ENCODE assay signal across 1 cellular context in genomic region chr7:24907311-24907886, GRCh38.
TF ChIP-seq lines count a peak whose summit lies in the region.

No MANE protein-coding gene starts in this region.

TF ChIP-seq in GM12878, 131 proteins besides CTCF, POLR2A, EP300 and RAD21 (continued from another document):
- TF ChIP-seq ZBTB4 (CRISPR knock-in tag; IDR thresholded peaks at IDR 0.05), result no peak
- peak; percentile 87 for TF ChIP-seq JUNB (IDR thresholded peaks at IDR 0.05)
- no peak for TF ChIP-seq NFYA (IDR thresholded peaks at IDR 0.05; ENCODE audit: borderline replicate concordance, low read depth, low read length)
- 0 out of 2 replicates have a peak, but pooled peaks have one; percentile 42 for TF ChIP-seq DPF2 (IDR thresholded peaks at IDR 0.05)
- no peak for TF ChIP-seq ASH2L (IDR thresholded peaks at IDR 0.05; ENCODE audit: borderline replicate concordance, low read depth)
- TF ChIP-seq ZNF592 (IDR thresholded peaks at IDR 0.05), result no peak
- TF ChIP-seq NBN (IDR thresholded peaks at IDR 0.05), result no peak
- TF ChIP-seq SIX5 (IDR thresholded peaks at IDR 0.05; ENCODE audit: low read depth, low read length, severe bottlenecking), result no peak
- TF ChIP-seq BCL3 (IDR thresholded peaks at IDR 0.05; ENCODE audit: borderline replicate concordance, insufficient read depth, low read depth, low read length, poor library complexity, severe bottlenecking), result peak; percentile 11
- no peak for TF ChIP-seq PAX5 (IDR thresholded peaks at IDR 0.05; ENCODE audit: borderline replicate concordance, low read depth, low read length)
- TF ChIP-seq E2F4 (IDR thresholded peaks at IDR 0.05; ENCODE audit: low read depth, low read length), result no peak
- no peak for TF ChIP-seq CEBPB (IDR thresholded peaks at IDR 0.05; ENCODE audit: borderline replicate concordance in 1 of 2, low read depth in 2 of 2, low read length in 2 of 2)
- TF ChIP-seq SMARCA5 (IDR thresholded peaks at IDR 0.05), result no peak
- no peak for TF ChIP-seq E4F1 (IDR thresholded peaks at IDR 0.05; ENCODE audit: borderline replicate concordance, partially characterized antibody)
- TF ChIP-seq SPI1 (IDR thresholded peaks at IDR 0.05; ENCODE audit: borderline replicate concordance, insufficient read depth, low read depth, low read length), result no peak
- TF ChIP-seq HDAC2 (IDR thresholded peaks at IDR 0.05), result no peak
- peak; percentile 94 for TF ChIP-seq EED (IDR thresholded peaks at IDR 0.05; ENCODE audit: low read depth)
- no peak for TF ChIP-seq IRF4 (IDR thresholded peaks at IDR 0.05; ENCODE audit: low read depth, low read length)
- no peak for TF ChIP-seq TARDBP (IDR thresholded peaks at IDR 0.05; ENCODE audit: borderline replicate concordance)
- no peak for TF ChIP-seq CHD4 (IDR thresholded peaks at IDR 0.05)
- no peak for TF ChIP-seq HDAC6 (IDR thresholded peaks at IDR 0.05; ENCODE audit: unreplicated experiment)
- TF ChIP-seq CREB1 (IDR thresholded peaks at IDR 0.05; ENCODE audit: low read depth), result no peak
- TF ChIP-seq ZBED1 (IDR thresholded peaks at IDR 0.05; ENCODE audit: borderline replicate concordance), result peak; percentile 63; the same call in 1 of the 2 replicates
- no peak for TF ChIP-seq STAT1 (conservative IDR thresholded peaks at IDR 0.05)
- TF ChIP-seq MTA3 (IDR thresholded peaks at IDR 0.05; ENCODE audit: borderline replicate concordance, low read length), result peak; percentile 29; the same call in 1 of the 2 replicates
- no peak for TF ChIP-seq RBBP5 (conservative IDR thresholded peaks at IDR 0.05)
